8 cellular contexts compared by ENCODE assay signal in the genomic region with DNA sequence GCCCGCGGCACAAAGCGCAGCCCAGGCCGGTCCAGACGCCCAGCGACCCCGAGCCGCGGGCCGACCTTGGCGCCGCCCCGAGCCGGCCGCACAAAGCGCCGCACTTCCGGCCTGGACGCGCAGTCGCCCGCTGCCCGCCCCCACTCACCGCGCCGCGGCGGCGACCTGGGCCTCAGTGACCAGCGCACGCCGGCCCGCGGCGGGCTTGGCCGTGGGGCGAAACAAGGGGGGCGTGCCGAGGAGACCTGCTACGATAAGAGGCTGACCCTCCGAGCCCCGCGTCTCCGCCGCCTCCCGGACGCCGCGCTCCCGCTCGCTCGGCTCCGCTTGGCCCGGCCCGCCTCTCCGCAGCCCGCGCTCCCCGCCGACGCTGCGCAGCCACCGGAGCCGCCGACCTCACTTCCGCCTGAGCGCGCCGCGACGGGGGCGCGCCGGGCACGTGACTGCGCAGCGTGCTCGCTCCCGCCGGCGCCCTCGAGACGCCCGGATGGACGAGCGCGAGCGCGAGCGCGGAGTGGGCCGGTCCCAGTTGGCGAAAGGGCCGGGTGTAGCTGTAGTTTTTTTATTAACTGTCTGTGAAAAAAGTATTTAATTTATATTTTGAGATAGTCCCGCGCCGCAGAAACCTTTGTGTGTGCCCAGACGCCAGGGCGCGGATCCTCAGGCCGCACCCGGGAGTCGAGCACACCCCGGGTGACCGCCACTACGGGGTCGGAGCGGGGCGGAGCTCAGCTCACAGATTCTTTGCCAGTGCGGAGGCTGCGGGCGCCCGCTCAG. TPM values are rescaled to one million over a fixed set of nuclear protein-coding genes. Genes with fewer than 3 reads are reported as not detected.
DNase-seq lines count a peak whose midpoint lies in the region; ATAC-seq and TF ChIP-seq lines count a peak whose summit lies in the region.

A gene with protein sequence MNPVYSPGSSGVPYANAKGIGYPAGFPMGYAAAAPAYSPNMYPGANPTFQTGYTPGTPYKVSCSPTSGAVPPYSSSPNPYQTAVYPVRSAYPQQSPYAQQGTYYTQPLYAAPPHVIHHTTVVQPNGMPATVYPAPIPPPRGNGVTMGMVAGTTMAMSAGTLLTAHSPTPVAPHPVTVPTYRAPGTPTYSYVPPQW (minus strand): TSS at position 395 of the 777 bp plus-strand sequence. CDS start 10,814 bp downstream, outside the sequence.

- H3K9me3 Mint-ChIP-seq in Calu3 (ENCODE audit: low read depth, unreplicated experiment): no peaks in the 10 kb centered on the region

- H3K27ac ChIP-seq in OCI-LY1 (ENCODE audit: low read depth, low read length, poor library complexity, severe bottlenecking): peak within 1 kb of the TSS; percentile 68

- peak within 1 kb of the TSS; percentile 72 for H3K4me3 ChIP-seq in OCI-LY1 (ENCODE audit: low read depth, low read length, poor library complexity, severe bottlenecking)
- peak within 1 kb of the TSS; percentile 61 for H3K4me3 ChIP-seq in mucosa of descending colon

- no peaks in the 10 kb centered on the region for H3F3A ChIP-seq in OCI-LY1 (ENCODE audit: insufficient read depth, low read length)

- H3K36me3 ChIP-seq in OCI-LY1 (ENCODE audit: insufficient read depth, low read length): peaks cover 22% of the 10 kb centered on the region
- peaks cover 7% of the 10 kb centered on the region for H3K36me3 ChIP-seq in mucosa of descending colon (ENCODE audit: low read depth)

- no peaks in the 10 kb centered on the region for H3K4me1 Mint-ChIP-seq in Calu3 (ENCODE audit: low read depth, unreplicated experiment)

- H2AFZ ChIP-seq in OCI-LY1 (ENCODE audit: low read length): peak within 1 kb of the TSS; percentile 3; the same call in 1 of the 2 replicates

- H3K27me3 ChIP-seq in OCI-LY1 (ENCODE audit: insufficient read depth, low read length): no peaks in the 10 kb centered on the region

- H3K9me2 ChIP-seq in OCI-LY1 (ENCODE audit: low read depth, low read length): no peaks in the 10 kb centered on the region

- H3K27me3 Mint-ChIP-seq in Calu3 (ENCODE audit: unreplicated experiment): no peaks in the 10 kb centered on the region

- H3K9me3 ChIP-seq in OCI-LY1 (ENCODE audit: low read length) (no peaks in the 10 kb centered on the region), mucosa of descending colon (no peaks in the 10 kb centered on the region)

- CTCF ChIA-PET in Calu3 (lab: Charles Lee): interaction anchor here (1.0 to 1.4 kb wide), 3 partner anchors 8 to 399 kb away, joined by 3 to 5 read pairs (median 4); partner anchors contain the start of gene MZT2A

- DNase-seq in Calu3 (peak; percentile 92), HUDEP-2 (lab: John Stamatoyannopoulos, UW; ENCODE audit: unreplicated experiment in 76 of 76) (peak in 74 of 76 experiments; percentile 15 to 88 (median 72)), activated T-cell treated with anti-CD3 and anti-CD28 coated beads for 24 hours (ENCODE audit: low read depth) (peak; percentile 87), epidermal melanocyte (ENCODE audit: insufficient read length, low spot score) (peak; percentile 94), mucosa of descending colon (peak; percentile 91 to 95 (median 94))
- DNase-seq in stimulated activated CD8-positive, alpha-beta memory T cell treated with anti-CD3 and anti-CD28 coated beads, Interleukin-4, amount 100 ng/mL, for 24 hours (ENCODE audit: low read depth): peak; percentile 79

- BruUV-seq in Calu3 (replicated peaks; lab: Mats Ljungman, UMichigan): no TSS peak

- H4K20me1 ChIP-seq in OCI-LY1 (ENCODE audit: insufficient read depth, low read length): no peaks in the 10 kb centered on the region

- H3K27ac Mint-ChIP-seq in Calu3 (ENCODE audit: unreplicated experiment): peak within 1 kb of the TSS; percentile 80

- TF ChIP-seq CTCF in Calu3 (IDR thresholded peaks at IDR 0.05; ENCODE audit: unreplicated experiment): no peak
- TF ChIP-seq CTCF in OCI-LY1 (IDR thresholded peaks at IDR 0.05; ENCODE audit: low read length): no peak
- TF ChIP-seq CTCF in mucosa of descending colon (IDR thresholded peaks at IDR 0.05): no peak

- ATAC-seq in GM21390 (IDR thresholded peaks at IDR 0.05; ENCODE audit: unreplicated experiment) (peak; percentile 80), mucosa of descending colon (peak; percentile 97)

- H3K36me3 Mint-ChIP-seq in Calu3 (ENCODE audit: insufficient read depth, unreplicated experiment): peaks cover 66% of the 10 kb centered on the region

- peak within 1 kb of the TSS; percentile 74 for H3K4me3 Mint-ChIP-seq in Calu3 (ENCODE audit: low read depth, unreplicated experiment)

- H3K4me2 ChIP-seq in OCI-LY1 (ENCODE audit: low read length): peak within 1 kb of the TSS; percentile 72

- H3K9ac ChIP-seq in OCI-LY1 (ENCODE audit: low read length): peak within 1 kb of the TSS; percentile 77

- intact Hi-C loops in Calu3 (cut with micrococcal nuclease; ENCODE audit: unreplicated experiment): no loop called here
- intact Hi-C loops in mucosa of descending colon (cut with DNase I, micrococcal nuclease): no loop called here

- H3K79me2 ChIP-seq in OCI-LY1 (ENCODE audit: insufficient read depth, low read length): peaks cover 43% of the 10 kb centered on the region

- H3K4me1 ChIP-seq in OCI-LY1 (ENCODE audit: insufficient read depth, low read length, severe bottlenecking) (peaks cover 16% of the 10 kb centered on the region), mucosa of descending colon (ENCODE audit: low read depth) (peaks cover 17% of the 10 kb centered on the region)

RNA-seq across cellular contexts. Expression of the gene that starts here (rescaled TPM):
- total RNA-seq in Calu3 (2022) (89.7 and 111 TPM in 2 replicates), mucosa of descending colon (100 to 1,000 TPM in 1 of 3 donors, 10 to 100 TPM in 2; 79.1 to 131 (median 86.1) TPM)

Comparison
In these comparisons a context has a peak if more than half of its experiments do, and no peak if none do; other contexts are left out.
1. Peak in every context shown above with its lines: DNase-seq, ATAC-seq, H3K4me3 ChIP-seq and H3K27ac ChIP-seq.